In the genomic region with DNA sequence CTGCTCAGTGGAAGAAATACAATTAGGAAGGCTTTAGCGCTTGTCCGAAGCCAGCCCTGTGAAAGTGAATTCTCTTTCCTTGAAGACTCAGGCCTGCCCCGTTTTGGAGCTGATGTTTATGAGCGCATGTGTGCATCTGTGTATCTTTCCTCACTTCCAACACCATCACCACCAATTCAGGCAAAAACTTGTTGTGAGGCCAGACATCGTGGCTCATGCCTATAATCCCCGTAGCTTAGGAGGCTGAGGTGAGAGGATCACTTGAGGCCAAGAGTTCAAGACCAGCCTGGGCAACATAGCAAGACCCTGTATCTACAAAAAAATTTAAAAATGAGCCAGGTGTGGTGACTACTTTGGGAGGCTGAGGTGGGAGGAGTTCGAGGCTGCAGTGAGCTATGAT, we compare ENCODE assay signal across 8 cellular contexts.
"Had no signal": no experiment of that assay in that cellular context is flagged by ENCODE, and none has a peak within 500 bp of the region (broad histone marks: within the 10 kb centered on the region; RNA-seq: fewer than 3 reads in every experiment).

No MANE protein-coding gene starts in this region.

- H3K4me1 ChIP-seq: HAP-1 had no signal

- H3K27ac ChIP-seq: GM23248, HL-60 had no signal

- ATAC-seq: HCT116, HepG2 had no signal

- FAIRE-seq: HepG2 had no signal

- H3K4me3 ChIP-seq: GM23248, HAP-1 had no signal

- H2AFZ ChIP-seq: GM23248 had no signal

- DNase-seq: GM23248, GOT3, H7, HFFc6 had no signal

- H3K36me3 ChIP-seq: HAP-1 had no signal

- H3K9ac ChIP-seq: GM23248 had no signal

- H3K9me3 ChIP-seq: HAP-1 had no signal
